In genomic region chr7:98362517-98362916, GRCh38 we compare ENCODE assay signal across 17 cellular contexts.
"Had no signal": no experiment of that assay in that cellular context is flagged by ENCODE, and none has a peak within 500 bp of the region (broad histone marks: within the 10 kb centered on the region; RNA-seq: fewer than 3 reads in every experiment).

No MANE protein-coding gene starts in this region.

- H3K4me1 ChIP-seq: foreskin keratinocyte, tibial artery, uterus had no signal

- H3K36me3 ChIP-seq: cardiac muscle cell, right lobe of liver, tibial artery, uterus had no signal

- H3K27ac ChIP-seq: cardiac muscle cell, epithelial cell of prostate, foreskin keratinocyte, parathyroid adenoma, right lobe of liver, tibial artery, uterus had no signal

- DNase-seq: activated CD4-positive, alpha-beta T cell treated with anti-CD3 and anti-CD28 coated beads for 36 hours; activated CD4-positive, alpha-beta T cell treated with anti-CD3 and anti-CD28 coated beads, Interleukin-2, amount 50 U/mL, for 48 hours; activated T-cell treated with anti-CD3 and anti-CD28 coated beads for 4 hours; foreskin keratinocyte; glutamatergic neuron; hippocampal formation; right lobe of liver; stimulated activated CD8-positive, alpha-beta memory T cell treated with anti-CD3 and anti-CD28 coated beads, Interleukin-4, amount 100 ng/mL, for 48 hours; stimulated activated naive CD4-positive, alpha-beta T cell; SW 1271; T-helper 2 cell; tibial artery; uterus had no signal

- H3K4me3 ChIP-seq: cardiac muscle cell, right lobe of liver, smooth muscle cell, tibial artery, uterus had no signal

- H3K9me3 ChIP-seq: right lobe of liver, tibial artery, uterus had no signal

- H3K27me3 ChIP-seq: cardiac muscle cell, foreskin keratinocyte, right lobe of liver, tibial artery, uterus had no signal

- ATAC-seq: activated CD4-positive, alpha-beta T cell treated with anti-CD3 and anti-CD28 coated beads for 36 hours; foreskin keratinocyte; right lobe of liver had no signal
